ENCODE assay signal across 9 cellular contexts in the genomic region with DNA sequence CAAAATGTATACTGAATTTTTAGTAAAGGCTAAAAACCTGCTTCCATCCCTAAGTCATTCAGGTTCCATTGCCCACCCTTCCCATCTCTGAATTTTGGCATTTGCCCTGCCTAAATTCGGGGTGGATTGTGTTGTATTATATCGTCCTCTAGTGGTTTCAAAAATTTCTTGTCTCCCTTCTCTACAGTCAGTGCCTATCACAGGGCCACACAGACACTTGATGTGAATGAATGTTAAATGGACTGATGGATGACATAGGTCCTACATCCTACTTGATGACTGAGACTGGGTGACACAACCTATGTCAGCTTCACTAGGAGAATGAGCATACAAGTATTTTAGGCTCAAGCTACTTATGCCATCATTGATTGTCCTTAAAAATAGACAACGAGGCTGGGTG. TPM values are rescaled to one million over a fixed set of nuclear protein-coding genes. Genes with fewer than 3 reads are reported as not detected.
DNase-seq lines count a peak whose midpoint lies in the region; ATAC-seq and TF ChIP-seq lines count a peak whose summit lies in the region.
"Had no signal": no experiment of that assay in that cellular context is flagged by ENCODE, and none has a peak within 500 bp of the region (broad histone marks: within the 10 kb centered on the region; RNA-seq: fewer than 3 reads in every experiment).

No MANE protein-coding gene starts in this region.

- H3K9me3 ChIP-seq in MM.1S (replicated peaks; ENCODE audit: insufficient read depth, low read length) (no peaks in the 10 kb centered on the region), breast epithelium (no peaks in the 10 kb centered on the region), osteoblast (ENCODE audit: low read depth, low read length) (no peaks in the 10 kb centered on the region), body of pancreas (no peaks in the 10 kb centered on the region)

- H3K27ac ChIP-seq in MM.1S (ENCODE audit: low read length) (no peak overlapping the region), breast epithelium (no peak overlapping the region), osteoblast (ENCODE audit: low read depth, low read length) (no peak overlapping the region), body of pancreas (no peak overlapping the region)

- TF ChIP-seq CTCF in GM12865 (IDR thresholded peaks at IDR 0.05; ENCODE audit: insufficient read depth, low read depth, low read length, missing control alignments): peak; percentile 49
- TF ChIP-seq CTCF in MM.1S (IDR thresholded peaks at IDR 0.05; ENCODE audit: low read length): peak; percentile 42
- TF ChIP-seq CTCF in breast epithelium (IDR thresholded peaks at IDR 0.05): peak; percentile 24 to 44 (median 33)
- TF ChIP-seq CTCF in osteoblast (IDR thresholded peaks at IDR 0.05; ENCODE audit: extremely low read depth, low read depth, low read length): peak; percentile 33
- peak in 3 of 7 experiments; percentile 23 to 34 (median 24) for TF ChIP-seq CTCF in body of pancreas (IDR thresholded peaks at IDR 0.05)

- H3K4me3 ChIP-seq in GM12865 (ENCODE audit: low read depth, low read length) (no peak overlapping the region), MM.1S (ENCODE audit: low read length) (no peak overlapping the region), breast epithelium (no peak overlapping the region), osteoblast (ENCODE audit: insufficient read depth, low read length) (no peak overlapping the region), body of pancreas (no peak overlapping the region)

- intact Hi-C loops in breast epithelium (cut with DNase I; ENCODE audit: low total_unique reads) (no loop called here), body of pancreas (cut with DNase I) (no loop called here)

- no peaks in the 10 kb centered on the region for H3K9me2 ChIP-seq in MM.1S (replicated peaks; ENCODE audit: insufficient read depth, low read length)

- no peak for TF ChIP-seq POLR2A in breast epithelium (IDR thresholded peaks at IDR 0.05)
- TF ChIP-seq POLR2A in body of pancreas (IDR thresholded peaks at IDR 0.05): no peak

- H3K4me2 ChIP-seq in MM.1S (ENCODE audit: low read depth, low read length): no peak overlapping the region
- no peak overlapping the region for H3K4me2 ChIP-seq in osteoblast (ENCODE audit: insufficient read depth, low read length)

- DNase-seq in GM12865 (ENCODE audit: low read depth): peak; percentile 24
- DNase-seq in MM.1S: peak; percentile 17
- DNase-seq in breast epithelium (ENCODE audit: low spot score in 2 of 2): no peak
- DNase-seq in osteoblast (ENCODE audit: insufficient read length, low spot score, missing footprints): no peak
- DNase-seq in hepatic stellate cell (ENCODE audit: low spot score): no peak
- no peak for DNase-seq in OCI-M2 (lab: John Stamatoyannopoulos, UW; ENCODE audit: unreplicated experiment)
- DNase-seq in body of pancreas: no peak
- DNase-seq: stimulated activated CD4-positive, alpha-beta T cell treated with anti-CD3 and anti-CD28 coated beads, Interleukin-4, amount 100 ng/mL, for 4 hours had no signal

- no peak for ATAC-seq in body of pancreas
- no peak for ATAC-seq in HG03439 (IDR thresholded peaks at IDR 0.05; ENCODE audit: unreplicated experiment)

- H4K20me1 ChIP-seq in MM.1S (ENCODE audit: insufficient read depth, low read length): no peaks in the 10 kb centered on the region
- H4K20me1 ChIP-seq in osteoblast (ENCODE audit: insufficient read depth, low read length): no peaks in the 10 kb centered on the region

- H3K4me1 ChIP-seq in MM.1S (ENCODE audit: low read length): peaks cover 3% of the 10 kb centered on the region; the same call in 1 of the 2 replicates
- peaks cover 0 to 4% of the 10 kb centered on the region in 2 donors for H3K4me1 ChIP-seq in breast epithelium
- H3K4me1 ChIP-seq in osteoblast (ENCODE audit: insufficient read depth, low read length): no peaks in the 10 kb centered on the region
- H3K4me1 ChIP-seq in body of pancreas: peaks cover 6% of the 10 kb centered on the region

- H3K36me3 ChIP-seq in MM.1S (replicated peaks; ENCODE audit: insufficient read depth, low read length) (no peaks in the 10 kb centered on the region), breast epithelium (no peaks in the 10 kb centered on the region), osteoblast (ENCODE audit: insufficient read depth, low read length) (no peaks in the 10 kb centered on the region), body of pancreas (replicated peaks in 1 of 2; ENCODE audit: insufficient read depth in 1 of 2, low read depth in 2 of 2) (no peaks in the 10 kb centered on the region)

- H2AFZ ChIP-seq in MM.1S (ENCODE audit: low read length): no peak overlapping the region
- no peak overlapping the region for H2AFZ ChIP-seq in osteoblast (ENCODE audit: low read length)

- H3K79me2 ChIP-seq in MM.1S (ENCODE audit: low read length) (no peaks in the 10 kb centered on the region), osteoblast (ENCODE audit: insufficient read depth, low read length) (no peaks in the 10 kb centered on the region)

- H3K9ac ChIP-seq in MM.1S (ENCODE audit: low read length): no peak overlapping the region

- no peaks in the 10 kb centered on the region for H3F3A ChIP-seq in MM.1S (ENCODE audit: insufficient read depth, low read length)

- WGBS in body of pancreas, 2 donors: 30 to 49% methylated on average over 3 of the region's 3 CpGs

- H3K27me3 ChIP-seq in MM.1S (replicated peaks; ENCODE audit: insufficient read depth, low read length) (no peaks in the 10 kb centered on the region), breast epithelium (no peaks in the 10 kb centered on the region), osteoblast (ENCODE audit: insufficient read depth, low read length) (no peaks in the 10 kb centered on the region), body of pancreas (no peaks in the 10 kb centered on the region)

RNA-seq across cellular contexts. Expression of a gene that starts 45.6 kb away (rescaled TPM):
- total RNA-seq in breast epithelium (10 to 100 TPM; 42.9 to 63.2 (median 52.4) TPM), osteoblast (42.0 and 47.7 TPM in 2 replicates), body of pancreas (10 to 100 TPM; 30.3 to 35.0 TPM)

Comparison
In these comparisons a context has a peak if more than half of its experiments do, and no peak if none do; other contexts are left out.
1. DNase-seq: peak in GM12865 (single experiment) and MM.1S (single experiment); none in breast epithelium (0 of 2), osteoblast (single experiment), hepatic stellate cell (single experiment), OCI-M2 (single experiment) and body of pancreas (0 of 4).